8 cellular contexts compared by ENCODE assay signal in the genomic region with DNA sequence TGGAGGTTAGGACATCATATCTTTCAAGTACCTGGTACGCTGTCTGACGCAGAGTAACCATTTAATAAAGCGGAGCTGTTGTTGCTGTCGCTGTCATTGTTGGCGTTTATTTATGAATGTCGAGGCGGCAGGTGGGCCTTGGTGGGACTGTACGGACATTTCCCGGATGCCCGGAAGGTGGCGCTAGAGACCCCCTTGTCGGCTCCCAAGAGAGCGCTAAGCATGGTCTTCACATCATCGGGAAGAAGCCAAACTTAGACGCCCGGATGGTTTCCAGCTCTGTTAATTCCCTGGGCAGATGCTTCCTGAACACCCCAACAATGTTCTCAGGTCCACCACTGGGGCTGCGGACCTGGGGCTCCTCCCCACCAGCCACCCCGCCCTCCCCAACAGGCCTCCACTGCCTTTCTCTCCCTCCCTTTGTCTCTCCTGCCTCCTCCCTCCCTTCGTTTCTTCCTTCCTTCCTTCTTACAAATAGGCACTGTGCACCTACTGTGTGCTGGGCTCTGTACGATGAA. TPM values are rescaled to one million over a fixed set of nuclear protein-coding genes. Genes with fewer than 3 reads are reported as not detected.
DNase-seq lines count a peak whose midpoint lies in the region; ATAC-seq, FAIRE-seq and TF ChIP-seq lines count a peak whose summit lies in the region.

No MANE protein-coding gene starts in this region.

- no peak overlapping the region for H3K9ac ChIP-seq in iPS-18a (ENCODE audit: low read length)

- POLR2A ChIA-PET in AG04449 (lab: Yijun Ruan, JAX): interaction anchor here (1.0 to 1.6 kb wide), 4 partner anchors 48 to 54 kb away, joined by 3 to 12 read pairs (median 7); a partner anchor contains a TSS

- H3K27me3 ChIP-seq in body of pancreas: no peaks in the 10 kb centered on the region
- peaks cover 15% of the 10 kb centered on the region for H3K27me3 ChIP-seq in iPS-18a (ENCODE audit: control insufficient read depth, insufficient read depth, low read length)

- H3K36me3 ChIP-seq in body of pancreas (replicated peaks in 1 of 2; ENCODE audit: insufficient read depth in 1 of 2, low read depth in 2 of 2) (no peaks in the 10 kb centered on the region), iPS-18a (ENCODE audit: control insufficient read depth, low read depth, low read length) (no peaks in the 10 kb centered on the region)

- DNase-seq in AG04449 (ENCODE audit: low read depth, low spot score) (peak; percentile 24), NCI-H146 treated with DMSO at 0.1 percent for 48 hours (lab: John Stamatoyannopoulos, UW; ENCODE audit: unreplicated experiment) (peak; percentile 8), body of pancreas (peak; percentile 81 to 85 (median 82))

- CTCF ChIA-PET in AG04449 (lab: Yijun Ruan, JAX): interaction anchor here (0.6 to 2.0 kb wide), 66 partner anchors 8 to 899 kb away, joined by 3 to 167 read pairs (median 7); a partner anchor contains a TSS

- TF ChIP-seq POLR2A in body of pancreas (IDR thresholded peaks at IDR 0.05): no peak

- WGBS in body of pancreas, 2 donors: 9 to 11% methylated on average over 17 to 20 of the region's 20 CpGs

- peak; percentile 43 for FAIRE-seq in TTC549 (lab: Jason Lieb, UNC)

- ATAC-seq in GM18868 (IDR thresholded peaks at IDR 0.05; ENCODE audit: unreplicated experiment): peak; percentile 56
- peak; percentile 74 for ATAC-seq in body of pancreas
- no peak for ATAC-seq in GM18873 (IDR thresholded peaks at IDR 0.05; ENCODE audit: low FRiP score, unreplicated experiment)

- H3K4me1 ChIP-seq in body of pancreas: peaks cover 21% of the 10 kb centered on the region
- no peaks in the 10 kb centered on the region for H3K4me1 ChIP-seq in iPS-18a (ENCODE audit: control insufficient read depth, low read depth, low read length)

- H3K9me3 ChIP-seq in body of pancreas (no peaks in the 10 kb centered on the region), iPS-18a (ENCODE audit: control insufficient read depth, low read depth, low read length) (no peaks in the 10 kb centered on the region)

- H3K4me3 ChIP-seq in AG04449 (ENCODE audit: low read depth, low read length) (no peak overlapping the region; the same call in 1 of the 2 replicates), body of pancreas (no peak overlapping the region), iPS-18a (ENCODE audit: low read length) (peak overlapping the region; percentile 32), skin epidermis (no peak overlapping the region)

- intact Hi-C loops in body of pancreas (cut with DNase I): loop anchor here (5.0 to 10.0 kb wide), 2 partner anchors 48 to 215 kb away; no protein-coding TSS in a partner anchor

- TF ChIP-seq CTCF in AG04449 (IDR thresholded peaks at IDR 0.05; ENCODE audit: insufficient read depth, low read length, missing control alignments): peak; percentile 81
- TF ChIP-seq CTCF in body of pancreas (IDR thresholded peaks at IDR 0.05): peak; percentile 74 to 94 (median 89)

- no peak overlapping the region for H3K27ac ChIP-seq in body of pancreas
- no peak overlapping the region for H3K27ac ChIP-seq in iPS-18a (ENCODE audit: low read length)
- H3K27ac ChIP-seq in skin epidermis: peak overlapping the region in 13 of 21 experiments; percentile 8 to 81 (median 43)

RNA-seq across cellular contexts. Expression of a gene that starts 54.1 kb away (rescaled TPM):
- 100 to 1,000 TPM; 248 to 808 TPM for total RNA-seq in body of pancreas

Comparison
In these comparisons a context has a peak if more than half of its experiments do, and no peak if none do; other contexts are left out.
1. DNase-seq: peak in every context shown above with its lines; median percentile 82 in body of pancreas; 24 in AG04449; 8 in NCI-H146 treated with DMSO at 0.1 percent for 48 hours.
2. H3K27ac ChIP-seq: peak in skin epidermis (13 of 21); none in body of pancreas (0 of 4) and iPS-18a (single experiment).